ENCODE assay signal across 25 cellular contexts in the genomic region with DNA sequence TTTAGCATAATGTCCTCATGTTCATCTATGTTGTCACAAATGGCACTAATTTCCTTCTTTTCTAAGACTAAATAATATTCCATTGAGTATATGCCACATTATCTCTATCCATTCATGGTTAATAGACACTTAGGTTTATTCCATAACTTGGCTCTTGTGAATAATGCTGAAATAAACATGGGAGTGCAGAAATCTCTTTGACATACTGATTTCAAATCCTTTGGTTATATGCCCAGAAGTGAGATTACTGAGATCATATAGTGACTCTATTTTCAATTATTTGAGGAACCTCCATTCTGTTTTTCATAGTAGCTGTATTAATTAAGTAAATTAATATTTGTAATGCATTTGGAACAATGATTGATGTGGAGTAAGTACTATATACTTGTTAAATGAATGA. TPM values are rescaled to one million over a fixed set of nuclear protein-coding genes. Genes with fewer than 3 reads are reported as not detected.
DNase-seq lines count a peak whose midpoint lies in the region; ATAC-seq and TF ChIP-seq lines count a peak whose summit lies in the region.
"Had no signal": no experiment of that assay in that cellular context is flagged by ENCODE, and none has a peak within 500 bp of the region (broad histone marks: within the 10 kb centered on the region; RNA-seq: fewer than 3 reads in every experiment).

No MANE protein-coding gene starts in this region.

- H2AFZ ChIP-seq in fibroblast of lung (ENCODE audit: low read length): no peak overlapping the region

- no peak overlapping the region for H3K4me3 Mint-ChIP-seq in activated naive CD4-positive, alpha-beta T cell treated with anti-CD3 and anti-CD28 coated beads, Interleukin-2, amount 10 ng/mL, durations not matched to agents 7 days and 5 days
- H3K4me3 Mint-ChIP-seq in activated CD8-positive, alpha-beta T cell treated with anti-CD3 and anti-CD28 coated beads for 36 hours: no peak overlapping the region
- H3K4me3 Mint-ChIP-seq in stimulated activated effector memory CD8-positive, alpha-beta T cell treated with anti-CD3 and anti-CD28 coated beads, Interleukin-12 subunit alpha, Interleukin-12 subunit beta, amount 100 ng/mL, for 72 hours: peak overlapping the region; percentile 11
- H3K4me3 Mint-ChIP-seq: CD4-positive, CD25-positive, alpha-beta regulatory T cell; stimulated activated naive B cell treated with anti-CD40 and anti-IgM and Interleukin-4, amounts not matched to agents 10 μg/mL and 1 μg/mL and 100 μg/mL, for 72 hours had no signal

- H3K4me2 ChIP-seq in fibroblast of lung (ENCODE audit: extremely low read depth, insufficient read depth, low read length): peak overlapping the region; percentile 37

- H3K4me3 ChIP-seq in fibroblast of lung (replicated peaks in 1 of 4; ENCODE audit: control extremely low read depth in 1 of 4, insufficient read depth in 1 of 4, low read depth in 3 of 4, low read length in 4 of 4): no peak overlapping the region
- H3K4me3 ChIP-seq: dorsolateral prefrontal cortex, tibial artery had no signal

- H3K9me3 ChIP-seq in fibroblast of lung (ENCODE audit: control insufficient read depth, insufficient read depth, low read depth, low read length): no peaks in the 10 kb centered on the region
- H3K9me3 ChIP-seq: tibial artery had no signal

- peaks cover 47% of the 10 kb centered on the region for H3K4me1 Mint-ChIP-seq in activated naive CD4-positive, alpha-beta T cell treated with anti-CD3 and anti-CD28 coated beads, Interleukin-2, amount 10 ng/mL, durations not matched to agents 7 days and 5 days
- H3K4me1 Mint-ChIP-seq in activated CD8-positive, alpha-beta T cell treated with anti-CD3 and anti-CD28 coated beads for 36 hours (ENCODE audit: low read depth): peaks cover 47% of the 10 kb centered on the region
- H3K4me1 Mint-ChIP-seq in stimulated activated effector memory CD8-positive, alpha-beta T cell treated with anti-CD3 and anti-CD28 coated beads, Interleukin-12 subunit alpha, Interleukin-12 subunit beta, amount 100 ng/mL, for 72 hours: peaks cover 40% of the 10 kb centered on the region

- H3K27me3 Mint-ChIP-seq in activated naive CD4-positive, alpha-beta T cell treated with anti-CD3 and anti-CD28 coated beads, Interleukin-2, amount 10 ng/mL, durations not matched to agents 7 days and 5 days: no peaks in the 10 kb centered on the region
- H3K27me3 Mint-ChIP-seq in activated CD8-positive, alpha-beta T cell treated with anti-CD3 and anti-CD28 coated beads for 36 hours: no peaks in the 10 kb centered on the region
- H3K27me3 Mint-ChIP-seq: progenitor cell of endocrine pancreas had no signal

- peaks cover 12% of the 10 kb centered on the region for H3K36me3 ChIP-seq in fibroblast of lung (ENCODE audit: control insufficient read depth, insufficient read depth, low read length)

- CTCF ChIA-PET in activated naive CD4-positive, alpha-beta T cell treated with anti-CD3 and anti-CD28 coated beads, Interleukin-2, amount 10 ng/mL, durations not matched to agents 7 days and 5 days (lab: Charles Lee): interaction anchor here (1.1 to 1.7 kb wide), 4 partner anchors 9 to 91 kb away, joined by 3 to 7 read pairs (median 3); a partner anchor contains a TSS
- CTCF ChIA-PET in activated CD8-positive, alpha-beta T cell treated with anti-CD3 and anti-CD28 coated beads for 36 hours (lab: Charles Lee): interaction anchor here (1.1 to 4.6 kb wide), 4 partner anchors 10 to 342 kb away, joined by 3 to 25 read pairs (median 7); a partner anchor contains a TSS

- POLR2A ChIA-PET in activated CD8-positive, alpha-beta T cell treated with anti-CD3 and anti-CD28 coated beads for 36 hours (lab: Charles Lee): interaction anchor here (1.3 to 3.0 kb wide), 2 partner anchors 55 to 57 kb away, joined by 3 to 13 read pairs; a partner anchor contains a TSS

- H3K4me1 ChIP-seq in fibroblast of lung (ENCODE audit: control insufficient read depth, extremely low read depth, insufficient read depth, low read length): peaks cover 14% of the 10 kb centered on the region

- no peaks in the 10 kb centered on the region for H3K27me3 ChIP-seq in fibroblast of lung (ENCODE audit: control insufficient read depth, insufficient read depth, low read length)
- H3K27me3 ChIP-seq: tibial artery had no signal

- peak overlapping the region; percentile 76 for H3K27ac ChIP-seq in fibroblast of lung (ENCODE audit: insufficient read depth, low read length)
- H3K27ac ChIP-seq: RWPE1 had no signal

- peaks cover 16 to 53% of the 10 kb centered on the region in 2 donors for H3K36me3 Mint-ChIP-seq in activated naive CD4-positive, alpha-beta T cell treated with anti-CD3 and anti-CD28 coated beads, Interleukin-2, amount 50 U/mL, for 72 hours
- peaks cover 34% of the 10 kb centered on the region for H3K36me3 Mint-ChIP-seq in activated naive CD4-positive, alpha-beta T cell treated with anti-CD3 and anti-CD28 coated beads, Interleukin-2, amount 10 ng/mL, durations not matched to agents 7 days and 5 days
- peaks cover 3% of the 10 kb centered on the region for H3K36me3 Mint-ChIP-seq in activated CD8-positive, alpha-beta T cell treated with anti-CD3 and anti-CD28 coated beads for 36 hours (ENCODE audit: low read depth)
- no peaks in the 10 kb centered on the region for H3K36me3 Mint-ChIP-seq in stimulated activated effector memory CD8-positive, alpha-beta T cell treated with anti-CD3 and anti-CD28 coated beads, Interleukin-12 subunit alpha, Interleukin-12 subunit beta, amount 100 ng/mL, for 72 hours

- peak overlapping the region; percentile 11 to 97 for H3K27ac Mint-ChIP-seq in activated naive CD4-positive, alpha-beta T cell treated with anti-CD3 and anti-CD28 coated beads, Interleukin-2, amount 50 U/mL, for 72 hours
- H3K27ac Mint-ChIP-seq in activated naive CD4-positive, alpha-beta T cell treated with anti-CD3 and anti-CD28 coated beads, Interleukin-2, amount 10 ng/mL, durations not matched to agents 7 days and 5 days: no peak overlapping the region
- peak overlapping the region; percentile 25 for H3K27ac Mint-ChIP-seq in activated CD8-positive, alpha-beta T cell treated with anti-CD3 and anti-CD28 coated beads for 36 hours
- H3K27ac Mint-ChIP-seq in stimulated activated effector memory CD8-positive, alpha-beta T cell treated with anti-CD3 and anti-CD28 coated beads, Interleukin-12 subunit alpha, Interleukin-12 subunit beta, amount 100 ng/mL, for 72 hours: no peak overlapping the region
- H3K27ac Mint-ChIP-seq: CD4-positive, CD25-positive, alpha-beta regulatory T cell; progenitor cell of endocrine pancreas; stimulated activated naive B cell treated with anti-CD40 and anti-IgM and Interleukin-4, amounts not matched to agents 10 μg/mL and 1 μg/mL and 100 μg/mL, for 72 hours had no signal

- no peaks in the 10 kb centered on the region for H4K20me1 ChIP-seq in fibroblast of lung (ENCODE audit: control insufficient read depth, extremely low read depth, insufficient read depth, low read length)

- H3K9ac ChIP-seq in fibroblast of lung (ENCODE audit: insufficient read depth, low read length): no peak overlapping the region

- TF ChIP-seq CTCF in activated CD8-positive, alpha-beta T cell treated with anti-CD3 and anti-CD28 coated beads for 36 hours (IDR thresholded peaks at IDR 0.05): no peak
- TF ChIP-seq CTCF in fibroblast of lung (conservative IDR thresholded peaks at IDR 0.05 in 1 of 2, IDR thresholded peaks at IDR 0.05 in 1 of 2; ENCODE audit: low read depth in 1 of 2, low read length in 2 of 2): no peak

- H3K79me2 ChIP-seq in fibroblast of lung (ENCODE audit: control insufficient read depth, insufficient read depth, low read length): peaks cover 88% of the 10 kb centered on the region

- intact Hi-C loops in activated CD8-positive, alpha-beta T cell treated with anti-CD3 and anti-CD28 coated beads for 36 hours (cut with micrococcal nuclease): no loop called here

- peaks cover 0 to 13% of the 10 kb centered on the region in 2 donors for H3K9me3 Mint-ChIP-seq in activated naive CD4-positive, alpha-beta T cell treated with anti-CD3 and anti-CD28 coated beads, Interleukin-2, amount 50 U/mL, for 72 hours
- peaks cover 4% of the 10 kb centered on the region for H3K9me3 Mint-ChIP-seq in activated naive CD4-positive, alpha-beta T cell treated with anti-CD3 and anti-CD28 coated beads, Interleukin-2, amount 10 ng/mL, durations not matched to agents 7 days and 5 days
- H3K9me3 Mint-ChIP-seq in activated CD8-positive, alpha-beta T cell treated with anti-CD3 and anti-CD28 coated beads for 36 hours: no peaks in the 10 kb centered on the region
- no peaks in the 10 kb centered on the region for H3K9me3 Mint-ChIP-seq in stimulated activated effector memory CD8-positive, alpha-beta T cell treated with anti-CD3 and anti-CD28 coated beads, Interleukin-12 subunit alpha, Interleukin-12 subunit beta, amount 100 ng/mL, for 72 hours
- H3K9me3 Mint-ChIP-seq: stimulated activated naive B cell treated with anti-CD40 and anti-IgM and Interleukin-4, amounts not matched to agents 10 μg/mL and 1 μg/mL and 100 μg/mL, for 72 hours had no signal

- DNase-seq in activated naive CD4-positive, alpha-beta T cell treated with anti-CD3 and anti-CD28 coated beads, Interleukin-2, amount 50 U/mL, for 72 hours (ENCODE audit: low spot score in 2 of 2): no peak
- no peak for DNase-seq in activated naive CD4-positive, alpha-beta T cell treated with anti-CD3 and anti-CD28 coated beads, Interleukin-2, amount 10 ng/mL, durations not matched to agents 7 days and 5 days
- DNase-seq in activated CD8-positive, alpha-beta T cell treated with anti-CD3 and anti-CD28 coated beads for 36 hours: no peak
- DNase-seq in fibroblast of lung (ENCODE audit: low read depth in 2 of 2): peak; percentile 13 to 61
- no peak for DNase-seq in stimulated activated effector memory CD8-positive, alpha-beta T cell treated with anti-CD3 and anti-CD28 coated beads, Interleukin-12 subunit alpha, Interleukin-12 subunit beta, amount 100 ng/mL, for 72 hours (ENCODE audit: low spot score in 2 of 2)
- no peak for DNase-seq in NCI-H510A treated with DMSO at 0.1 percent for 48 hours (lab: John Stamatoyannopoulos, UW)
- no peak for DNase-seq in COR-L47 (lab: John Stamatoyannopoulos, UW)
- DNase-seq: activated CD4-positive, alpha-beta T cell treated with anti-CD3 and anti-CD28 coated beads for 4 hours; activated T-cell treated with anti-CD3 and anti-CD28 coated beads, Interleukin-2, amount 50 U/mL, for 48 hours; amniotic stem cell; caudate nucleus; CD4-positive, CD25-positive, alpha-beta regulatory T cell; DMS153; dorsolateral prefrontal cortex; erythroblast; GDM1; NCI-H1105 treated with DMSO at 0.1 percent for 48 hours; NCI-H524 treated with DMSO at 0.1 percent for 48 hours; stimulated activated CD4-positive, alpha-beta T cell treated with anti-CD3 and anti-CD28 coated beads, Interleukin-1b, Interleukin-23, amount 100 ng/mL, for 48 hours; stimulated activated naive B cell treated with anti-CD40 and anti-IgM and Interleukin-4, amounts not matched to agents 10 μg/mL and 1 μg/mL and 100 μg/mL, for 72 hours; tibial artery had no signal

- ATAC-seq in activated naive CD4-positive, alpha-beta T cell treated with anti-CD3 and anti-CD28 coated beads, Interleukin-2, amount 50 U/mL, for 72 hours: no peak
- no peak for ATAC-seq in activated CD8-positive, alpha-beta T cell treated with anti-CD3 and anti-CD28 coated beads for 36 hours
- ATAC-seq in stimulated activated effector memory CD8-positive, alpha-beta T cell treated with anti-CD3 and anti-CD28 coated beads, Interleukin-12 subunit alpha, Interleukin-12 subunit beta, amount 100 ng/mL, for 72 hours: no peak
- no peak for ATAC-seq in GM19463 (IDR thresholded peaks at IDR 0.05; ENCODE audit: unreplicated experiment)
- ATAC-seq: stimulated activated naive B cell treated with anti-CD40 and anti-IgM and Interleukin-4, amounts not matched to agents 10 μg/mL and 1 μg/mL and 100 μg/mL, for 72 hours had no signal

RNA-seq across cellular contexts. Expression of a gene that starts 13.0 kb away (rescaled TPM):
- total RNA-seq in activated naive CD4-positive, alpha-beta T cell treated with anti-CD3 and anti-CD28 coated beads, Interleukin-2, amount 50 U/mL, for 72 hours: 10 to 100 TPM; 27.1 to 33.0 TPM
- 1 to 10 TPM; 8.6 to 8.8 TPM for total RNA-seq in activated CD8-positive, alpha-beta T cell treated with anti-CD3 and anti-CD28 coated beads for 36 hours
- total RNA-seq in fibroblast of lung: 34.9 and 59.9 TPM in 2 replicates
- polyA plus RNA-seq in fibroblast of lung: 69.9 and 78.7 TPM in 2 replicates
- 38.9 and 45.7 TPM in 2 replicates for polyA plus RNA-seq in fibroblast of lung (2012)
- polyA minus RNA-seq in fibroblast of lung (ENCODE audit: low replicate concordance): 31.4 and 40.8 TPM in 2 replicates

RNA-seq across cellular contexts. Expression of a gene that starts 32.7 kb away (rescaled TPM):
- 10 to 100 TPM; 44.0 to 56.4 TPM for total RNA-seq in activated naive CD4-positive, alpha-beta T cell treated with anti-CD3 and anti-CD28 coated beads, Interleukin-2, amount 50 U/mL, for 72 hours
- 10 to 100 TPM; 30.1 to 35.5 TPM for total RNA-seq in activated CD8-positive, alpha-beta T cell treated with anti-CD3 and anti-CD28 coated beads for 36 hours
- total RNA-seq in fibroblast of lung: 44.7 and 67.2 TPM in 2 replicates
- 60.0 and 60.8 TPM in 2 replicates for polyA plus RNA-seq in fibroblast of lung
- polyA plus RNA-seq in fibroblast of lung (2012): 33.8 and 35.0 TPM in 2 replicates
- 31.4 and 48.9 TPM in 2 replicates for polyA minus RNA-seq in fibroblast of lung (ENCODE audit: low replicate concordance)

RNA-seq across cellular contexts. Expression of a gene that starts 54.8 kb away (rescaled TPM):
- total RNA-seq in activated naive CD4-positive, alpha-beta T cell treated with anti-CD3 and anti-CD28 coated beads, Interleukin-2, amount 50 U/mL, for 72 hours: 1 to 10 TPM; 4.5 to 4.7 TPM
- 1 to 10 TPM; 1.4 to 2.4 TPM for total RNA-seq in activated CD8-positive, alpha-beta T cell treated with anti-CD3 and anti-CD28 coated beads for 36 hours
- total RNA-seq in fibroblast of lung: 0.17 TPM in 1 of 2 replicates, not detected in the other
- polyA plus RNA-seq in fibroblast of lung: 0.17 TPM in 1 of 2 replicates, not detected in the other
- polyA plus RNA-seq in fibroblast of lung (2012): 0.33 TPM in 1 of 2 replicates, not detected in the other
- not detected in 2 replicates for polyA minus RNA-seq in fibroblast of lung (ENCODE audit: low replicate concordance)
- total RNA-seq: progenitor cell of endocrine pancreas had no signal
- polyA plus RNA-seq: neural cell had no signal

Comparison
In these comparisons a context has a peak if more than half of its experiments do, and no peak if none do; other contexts are left out.
1. H3K27ac Mint-ChIP-seq: peak in activated naive CD4-positive, alpha-beta T cell treated with anti-CD3 and anti-CD28 coated beads, Interleukin-2, amount 50 U/mL, for 72 hours (2 of 2) and activated CD8-positive, alpha-beta T cell treated with anti-CD3 and anti-CD28 coated beads for 36 hours (single experiment); none in activated naive CD4-positive, alpha-beta T cell treated with anti-CD3 and anti-CD28 coated beads, Interleukin-2, amount 10 ng/mL, durations not matched to agents 7 days and 5 days (single experiment) and stimulated activated effector memory CD8-positive, alpha-beta T cell treated with anti-CD3 and anti-CD28 coated beads, Interleukin-12 subunit alpha, Interleukin-12 subunit beta, amount 100 ng/mL, for 72 hours (single experiment).
2. DNase-seq: peak in fibroblast of lung (2 of 2); none in activated naive CD4-positive, alpha-beta T cell treated with anti-CD3 and anti-CD28 coated beads, Interleukin-2, amount 50 U/mL, for 72 hours (0 of 2), activated naive CD4-positive, alpha-beta T cell treated with anti-CD3 and anti-CD28 coated beads, Interleukin-2, amount 10 ng/mL, durations not matched to agents 7 days and 5 days (single experiment), activated CD8-positive, alpha-beta T cell treated with anti-CD3 and anti-CD28 coated beads for 36 hours (single experiment), stimulated activated effector memory CD8-positive, alpha-beta T cell treated with anti-CD3 and anti-CD28 coated beads, Interleukin-12 subunit alpha, Interleukin-12 subunit beta, amount 100 ng/mL, for 72 hours (0 of 2), NCI-H510A treated with DMSO at 0.1 percent for 48 hours (single experiment) and COR-L47 (single experiment).